1 cellular context compared by ENCODE assay signal in the genomic region with DNA sequence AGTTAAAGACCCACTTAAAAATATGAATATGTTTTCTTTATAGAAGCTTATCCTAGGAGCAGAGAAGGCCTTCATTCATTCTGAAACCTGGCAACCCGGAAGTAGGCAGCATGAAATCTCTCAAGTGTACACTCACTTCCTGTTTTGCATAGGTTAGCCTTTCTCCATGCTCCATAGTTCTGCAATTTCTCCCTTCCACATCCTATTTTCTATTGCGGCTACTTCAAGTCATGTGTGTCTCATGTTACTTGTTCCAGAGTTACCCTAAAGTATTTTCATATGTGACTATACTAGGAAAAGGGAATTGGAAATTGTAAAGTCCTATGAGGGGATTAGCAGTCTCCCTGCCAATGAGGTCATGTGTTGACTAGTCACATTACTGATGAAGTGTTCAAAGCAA.
A peak's percentile ranks its signal among the peaks of the same experiment; 100 is the strongest.
TF ChIP-seq lines count a peak whose summit lies in the region.

No MANE protein-coding gene starts in this region.

TF ChIP-seq in HepG2, 621 proteins besides CTCF, POLR2A, EP300 and RAD21 (continued from another document):
- TF ChIP-seq, protein P1, sequence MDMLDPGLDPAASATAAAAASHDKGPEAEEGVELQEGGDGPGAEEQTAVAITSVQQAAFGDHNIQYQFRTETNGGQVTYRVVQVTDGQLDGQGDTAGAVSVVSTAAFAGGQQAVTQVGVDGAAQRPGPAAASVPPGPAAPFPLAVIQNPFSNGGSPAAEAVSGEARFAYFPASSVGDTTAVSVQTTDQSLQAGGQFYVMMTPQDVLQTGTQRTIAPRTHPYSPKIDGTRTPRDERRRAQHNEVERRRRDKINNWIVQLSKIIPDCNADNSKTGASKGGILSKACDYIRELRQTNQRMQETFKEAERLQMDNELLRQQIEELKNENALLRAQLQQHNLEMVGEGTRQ (IDR thresholded peaks at IDR 0.05; ENCODE audit: low read depth, low read length): no peak
- TF ChIP-seq, protein P1 (CRISPR knock-in tag; IDR thresholded peaks at IDR 0.05; ENCODE audit: borderline replicate concordance): no peak
- TF ChIP-seq MYNN (CRISPR knock-in tag; IDR thresholded peaks at IDR 0.05; ENCODE audit: low read depth) (no peak), XRCC5 (optimal IDR thresholded peaks at IDR 0.05; ENCODE audit: low read length) (no peak), ZNF296 (CRISPR knock-in tag; conservative IDR thresholded peaks at IDR 0.05) (no peak), GABPA (IDR thresholded peaks at IDR 0.05; ENCODE audit: low read depth, low read length) (no peak), GABPA (CRISPR knock-in tag; IDR thresholded peaks at IDR 0.05; ENCODE audit: low read depth) (peak; percentile 58), KLF16 (CRISPR knock-in tag; IDR thresholded peaks at IDR 0.05) (no peak)
- TF ChIP-seq, protein P2, sequence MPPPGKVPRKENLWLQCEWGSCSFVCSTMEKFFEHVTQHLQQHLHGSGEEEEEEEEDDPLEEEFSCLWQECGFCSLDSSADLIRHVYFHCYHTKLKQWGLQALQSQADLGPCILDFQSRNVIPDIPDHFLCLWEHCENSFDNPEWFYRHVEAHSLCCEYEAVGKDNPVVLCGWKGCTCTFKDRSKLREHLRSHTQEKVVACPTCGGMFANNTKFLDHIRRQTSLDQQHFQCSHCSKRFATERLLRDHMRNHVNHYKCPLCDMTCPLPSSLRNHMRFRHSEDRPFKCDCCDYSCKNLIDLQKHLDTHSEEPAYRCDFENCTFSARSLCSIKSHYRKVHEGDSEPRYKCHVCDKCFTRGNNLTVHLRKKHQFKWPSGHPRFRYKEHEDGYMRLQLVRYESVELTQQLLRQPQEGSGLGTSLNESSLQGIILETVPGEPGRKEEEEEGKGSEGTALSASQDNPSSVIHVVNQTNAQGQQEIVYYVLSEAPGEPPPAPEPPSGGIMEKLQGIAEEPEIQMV (CRISPR knock-in tag; IDR thresholded peaks at IDR 0.05; ENCODE audit: low read depth): no peak
